Comparison of ENCODE assay signal across 29 cellular contexts in the genomic region with DNA sequence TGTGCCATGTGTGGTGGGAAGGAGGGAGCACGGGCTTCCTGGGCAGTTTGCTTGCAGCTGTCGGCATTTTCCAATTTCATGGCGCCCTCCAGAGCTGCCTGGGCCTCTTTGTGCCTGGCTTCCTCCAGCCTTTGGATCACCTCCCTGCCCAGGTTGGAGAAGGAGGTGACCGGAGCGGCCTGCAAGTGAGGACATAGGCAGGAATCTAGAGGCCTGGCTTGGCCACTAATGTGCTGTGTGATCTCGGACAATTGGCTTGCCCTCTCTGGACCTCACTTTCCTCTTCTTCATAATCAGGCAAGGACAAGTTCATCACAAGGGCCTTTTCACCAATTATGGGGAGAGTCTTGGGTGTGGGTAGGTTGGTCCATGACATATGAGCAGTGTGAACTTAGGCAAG.
"Had no signal": no experiment of that assay in that cellular context is flagged by ENCODE, and none has a peak within 500 bp of the region (broad histone marks: within the 10 kb centered on the region; RNA-seq: fewer than 3 reads in every experiment).

No MANE protein-coding gene starts in this region.

- ATAC-seq: activated CD8-positive, alpha-beta memory T cell treated with anti-CD3 and anti-CD28 coated beads, Interleukin-2, amount 10 ng/mL, durations not matched to agents 7 days and 5 days; PC-3 had no signal

- H3K27me3 ChIP-seq: brain microvascular endothelial cell had no signal

- H3K4me3 ChIP-seq: SK-N-MC had no signal

- FAIRE-seq: RCC 7860 had no signal

- H3K36me3 ChIP-seq: brain microvascular endothelial cell, WERI-Rb-1 had no signal

- DNase-seq: activated CD4-positive, alpha-beta T cell treated with anti-CD3 and anti-CD28 coated beads for 1 hour; activated CD4-positive, alpha-beta T cell treated with anti-CD3 and anti-CD28 coated beads for 48 hours; activated CD4-positive, CD25-positive, alpha-beta regulatory T cell; activated CD8-positive, alpha-beta memory T cell treated with anti-CD3 and anti-CD28 coated beads for 24 hours; activated CD8-positive, alpha-beta memory T cell treated with anti-CD3 and anti-CD28 coated beads, Interleukin-2, amount 10 ng/mL, durations not matched to agents 7 days and 5 days; activated CD8-positive, alpha-beta memory T cell treated with anti-CD3 and anti-CD28 coated beads, Interleukin-2, amount 50 U/mL, for 48 hours; activated effector memory CD4-positive, alpha-beta T cell treated with Interleukin-2 at 50 U/mL for 16 hours; activated naive CD4-positive, alpha-beta T cell treated with anti-CD3 and anti-CD28 coated beads, Interleukin-2, amount 50 U/mL, for 16 hours; activated naive CD8-positive, alpha-beta T cell treated with anti-CD3 and anti-CD28 coated beads for 36 hours; amniotic stem cell; brain microvascular endothelial cell; central memory CD4-positive, alpha-beta T cell; Karpas-422; KBM-7; NCI-H1105; NCI-H1417 treated with DMSO at 0.1 percent for 48 hours; NCI-H187 treated with DMSO at 0.1 percent for 48 hours; NCI-H2081 treated with DMSO at 0.1 percent for 48 hours; NCI-H345; NCI-H526; NCI-H748 treated with DMSO at 0.1 percent for 48 hours; NK-92 treated with Interleukin-12 subunit alpha and Interleukin-12 subunit beta, amount 100 ng/mL, for 24 hours; PC-3; Right ventricle myocardium superior; T1000; WERI-Rb-1 had no signal

- H3K27ac ChIP-seq: brain microvascular endothelial cell, RWPE1, SK-N-MC, WERI-Rb-1 had no signal
